8 cellular contexts compared by ENCODE assay signal in the genomic region with DNA sequence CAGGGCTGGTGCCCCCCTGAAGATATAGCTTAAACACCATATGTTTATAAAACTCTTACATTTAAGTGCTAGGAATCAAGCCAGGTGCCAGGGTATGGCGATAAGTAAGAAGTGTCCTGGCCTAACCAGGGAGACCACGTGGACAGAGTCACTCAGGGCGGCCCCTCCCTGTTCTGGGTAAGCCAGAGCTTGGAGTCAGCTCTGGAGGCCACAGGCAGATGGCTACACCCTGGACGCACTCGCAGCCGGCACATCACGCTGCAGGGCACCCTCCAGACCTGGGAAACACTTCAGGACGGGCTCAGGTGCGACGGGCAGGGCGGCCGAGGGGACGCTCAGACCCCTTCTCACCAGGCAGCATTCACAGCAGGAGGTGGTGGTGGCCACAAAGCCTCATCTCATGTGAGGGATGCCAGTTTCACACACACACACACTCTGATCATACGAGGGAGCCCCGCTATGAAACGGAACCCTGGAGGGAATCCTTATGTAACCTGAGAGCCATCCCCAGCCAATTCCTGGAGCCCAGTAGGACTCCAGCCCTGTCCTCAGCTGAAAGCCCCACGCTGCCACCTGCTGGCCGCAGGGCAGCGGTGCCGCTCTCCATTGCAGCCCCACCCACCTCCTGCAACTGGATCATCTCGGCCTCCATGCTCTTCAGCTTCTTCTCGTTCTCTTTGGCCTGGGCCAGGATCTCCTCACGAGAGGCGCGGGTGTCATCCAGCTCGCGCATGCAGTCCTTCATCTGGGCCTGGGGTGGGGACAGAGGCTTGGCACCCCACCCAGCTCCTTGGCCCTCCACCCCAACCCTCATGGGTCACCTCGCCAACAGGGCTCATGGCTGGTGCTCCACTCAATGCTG. TPM values are rescaled to one million over a fixed set of nuclear protein-coding genes. Genes with fewer than 3 reads are reported as not detected.
DNase-seq lines count a peak whose midpoint lies in the region; ATAC-seq, FAIRE-seq and TF ChIP-seq lines count a peak whose summit lies in the region.

No MANE protein-coding gene starts in this region.

- POLR2A ChIA-PET in A549 (lab: Yijun Ruan, JAX): no interaction called here

- peak; percentile 81 to 90 for ATAC-seq in A549
- ATAC-seq in HG02884 (IDR thresholded peaks at IDR 0.05; ENCODE audit: unreplicated experiment): no peak

- no peak for FAIRE-seq in A549 (lab: Jason Lieb, UNC)

- H3K4me3 ChIP-seq in A549: no peak overlapping the region

- TF ChIP-seq POLR2A in A549 (IDR thresholded peaks at IDR 0.05; ENCODE audit: low read length): no peak

- DNase-seq in A549 (ENCODE audit: low read depth in 1 of 2, low spot score in 1 of 2) (peak; percentile 68 to 71), GM19238 (ENCODE audit: insufficient read length, low spot score) (peak; percentile 73), NCI-H526 treated with DMSO at 0.1 percent for 48 hours (lab: John Stamatoyannopoulos, UW) (peak; percentile 22), dermis blood vessel endothelial cell (peak; percentile 77), lung microvascular endothelial cell (ENCODE audit: low read depth in 2 of 2) (peak; percentile 69 to 78)
- DNase-seq in activated CD4-positive, alpha-beta T cell treated with anti-CD3 and anti-CD28 coated beads, Interleukin-2, amount 50 U/mL, for 24 hours (ENCODE audit: low read depth in 1 of 2, low spot score in 1 of 2): peak; percentile 34 to 62
- peak in 2 of 3 experiments; percentile 43 to 44 for DNase-seq in stimulated activated CD4-positive, alpha-beta T cell treated with anti-CD3 and anti-CD28 coated beads, TNF-alpha, amount 100 ng/mL, for 4 hours (ENCODE audit: low read depth in 3 of 3)

- peak; percentile 65 for TF ChIP-seq CTCF in A549 (IDR thresholded peaks at IDR 0.05)

- H3K4me2 ChIP-seq in A549: no peak overlapping the region

- CTCF ChIA-PET in A549 (lab: Yijun Ruan, JAX): interaction anchor here (0.7 to 5.6 kb wide), 18 partner anchors 10 to 207 kb away, joined by 3 to 86 read pairs (median 3); a partner anchor contains a TSS

- H3K27ac ChIP-seq in A549: peak overlapping the region in 1 of 2 experiments; percentile 2; a peak in 1 of 6 replicates

- TF ChIP-seq EP300 in A549 (IDR thresholded peaks at IDR 0.05): no peak

- TF ChIP-seq RAD21 in A549 (conservative IDR thresholded peaks at IDR 0.05 in 1 of 2, IDR thresholded peaks at IDR 0.05 in 1 of 2): peak; percentile 50 to 62

- no peaks in the 10 kb centered on the region for H3K4me1 ChIP-seq in A549

- WGBS in A549 (ENCODE audit: missing lambda C conversion rate): 30% methylated on average over 12 of the region's 28 CpGs

- H3K9me3 ChIP-seq in A549: no peaks in the 10 kb centered on the region

TF ChIP-seq in A549, 52 proteins besides CTCF, POLR2A, EP300 and RAD21:
- TF ChIP-seq ZC3H11A (IDR thresholded peaks at IDR 0.05) (no peak), SMC3 (IDR thresholded peaks at IDR 0.05) (peak; percentile 45)
- TF ChIP-seq, protein P1, sequence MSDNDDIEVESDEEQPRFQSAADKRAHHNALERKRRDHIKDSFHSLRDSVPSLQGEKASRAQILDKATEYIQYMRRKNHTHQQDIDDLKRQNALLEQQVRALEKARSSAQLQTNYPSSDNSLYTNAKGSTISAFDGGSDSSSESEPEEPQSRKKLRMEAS (IDR thresholded peaks at IDR 0.05): 0 out of 2 replicates have a peak, but pooled peaks have one; percentile 30

RNA-seq across cellular contexts. Expression of a gene that starts 33.4 kb away (rescaled TPM):
- 2.0 and 3.3 TPM in 2 replicates for polyA plus RNA-seq in A549 (2011; rRNA removed)
- polyA plus RNA-seq in A549 (2012; cell fraction: cytosol; rRNA removed): 0.61 and 0.96 TPM in 2 replicates
- polyA plus RNA-seq in A549 (2012; cell fraction: nucleus; rRNA removed): 0.92 and 1.2 TPM in 2 replicates
- polyA plus RNA-seq in A549 (2017; fragmentation: RNase III; extraction: RNeasy Plus Mini Kit Qiagen cat#74134 plus additional on column Dnase treatment): 5.2 to 7.6 TPM (median 6.5 TPM) in 3 replicates
- polyA minus RNA-seq in A549 (2011; rRNA and poly(A)+ RNA removed): 2.0 and 2.4 TPM in 2 replicates
- total RNA-seq in dermis blood vessel endothelial cell: 29.5 and 34.9 TPM in 2 replicates
- 5.8 and 12.2 TPM in 2 replicates for total RNA-seq in lung microvascular endothelial cell

RNA-seq across cellular contexts. Expression of a gene that starts 47.0 kb away (rescaled TPM):
- 8.7 and 12.3 TPM in 2 replicates for polyA plus RNA-seq in A549 (2011; rRNA removed)
- 8.6 TPM in 2 replicates for polyA plus RNA-seq in A549 (2012; cell fraction: cytosol; rRNA removed)
- polyA plus RNA-seq in A549 (2012; cell fraction: nucleus; rRNA removed): 12.3 and 13.2 TPM in 2 replicates
- 21.5 to 23.8 TPM (median 23.1 TPM) in 3 replicates for polyA plus RNA-seq in A549 (2017; fragmentation: RNase III; extraction: RNeasy Plus Mini Kit Qiagen cat#74134 plus additional on column Dnase treatment)
- 16.4 and 17.4 TPM in 2 replicates for polyA minus RNA-seq in A549 (2011; rRNA and poly(A)+ RNA removed)
- total RNA-seq in dermis blood vessel endothelial cell: 57.7 and 67.7 TPM in 2 replicates
- total RNA-seq in lung microvascular endothelial cell: 39.4 and 42.5 TPM in 2 replicates

Comparison
In these comparisons a context has a peak if more than half of its experiments do, and no peak if none do; other contexts are left out.
1. DNase-seq: peak in every context shown above with its lines; median percentile 77 in dermis blood vessel endothelial cell; 74 in lung microvascular endothelial cell; 73 in GM19238; 70 in A549; 48 in activated CD4-positive, alpha-beta T cell treated with anti-CD3 and anti-CD28 coated beads, Interleukin-2, amount 50 U/mL, for 24 hours; 44 in stimulated activated CD4-positive, alpha-beta T cell treated with anti-CD3 and anti-CD28 coated beads, TNF-alpha, amount 100 ng/mL, for 4 hours; 22 in NCI-H526 treated with DMSO at 0.1 percent for 48 hours.